In the genomic region with DNA sequence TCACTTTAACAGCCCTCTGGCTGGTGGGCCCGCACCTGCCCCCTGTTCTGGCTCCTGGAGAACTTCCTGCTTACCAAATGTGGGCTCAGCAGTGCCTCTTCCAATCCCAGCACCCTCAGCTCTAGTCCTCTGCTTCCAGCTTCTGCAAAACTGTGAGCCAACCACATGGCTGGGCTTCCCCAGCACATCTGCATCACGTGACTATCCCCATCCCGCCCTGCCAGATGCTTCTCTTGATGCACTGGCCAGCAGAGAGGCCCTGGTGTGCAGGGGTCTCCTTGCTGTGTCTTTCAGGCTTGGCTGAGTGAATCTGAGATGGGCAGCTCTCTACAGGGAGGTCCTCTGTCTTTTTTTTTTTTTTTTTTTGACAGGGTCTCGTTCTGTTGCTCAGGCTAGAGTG, we compare ENCODE assay signal across 1 cellular context.
TF ChIP-seq lines count a peak whose summit lies in the region.

No MANE protein-coding gene starts in this region.

TF ChIP-seq in endothelial cell of umbilical vein, 7 proteins besides CTCF, POLR2A, EP300 and RAD21:
- TF ChIP-seq GATA2 (IDR thresholded peaks at IDR 0.05; ENCODE audit: insufficient read depth, insufficient read length, low read depth, low read length) (no peak), POLR2AphosphoS5 (IDR thresholded peaks at IDR 0.05; ENCODE audit: insufficient read depth, low read depth, low read length) (no peak), MYC (IDR thresholded peaks at IDR 0.05; ENCODE audit: low read depth, low read length) (no peak), EZH2 (IDR thresholded peaks at IDR 0.05; ENCODE audit: borderline replicate concordance, low read depth, low read length, severe bottlenecking) (no peak)
- TF ChIP-seq, protein P1, sequence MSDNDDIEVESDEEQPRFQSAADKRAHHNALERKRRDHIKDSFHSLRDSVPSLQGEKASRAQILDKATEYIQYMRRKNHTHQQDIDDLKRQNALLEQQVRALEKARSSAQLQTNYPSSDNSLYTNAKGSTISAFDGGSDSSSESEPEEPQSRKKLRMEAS (IDR thresholded peaks at IDR 0.05; ENCODE audit: insufficient read depth, insufficient read length), result no peak
